ENCODE assay signal across 12 cellular contexts in the genomic region with DNA sequence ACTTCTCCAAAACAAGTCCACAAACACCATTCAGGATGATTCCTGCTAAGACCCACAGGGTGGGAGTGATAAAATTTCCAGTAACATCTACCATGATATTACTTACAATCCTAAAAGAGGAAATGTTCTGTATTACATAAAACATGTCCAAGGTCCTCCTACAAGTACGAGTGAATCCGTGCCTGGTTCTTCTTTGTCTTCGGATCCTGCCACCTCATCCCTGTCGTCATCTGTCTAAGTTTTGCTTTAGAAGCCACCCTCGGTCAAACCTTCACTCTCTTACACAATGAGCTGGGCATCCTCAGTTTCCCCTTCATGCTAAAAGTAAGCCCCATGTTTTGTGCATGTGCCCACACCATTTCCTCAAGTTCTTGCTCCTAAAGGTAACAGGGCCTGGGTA.
"Had no signal": no experiment of that assay in that cellular context is flagged by ENCODE, and none has a peak within 500 bp of the region (broad histone marks: within the 10 kb centered on the region; RNA-seq: fewer than 3 reads in every experiment).

No MANE protein-coding gene starts in this region.

- DNase-seq: activated CD4-positive, alpha-beta T cell treated with anti-CD3 and anti-CD28 coated beads, Interleukin-2, amount 10 ng/mL, durations not matched to agents 7 days and 5 days; activated CD4-positive, CD25-positive, alpha-beta regulatory T cell; activated CD8-positive, alpha-beta memory T cell treated with anti-CD3 and anti-CD28 coated beads for 24 hours; activated naive CD4-positive, alpha-beta T cell treated with anti-CD3 and anti-CD28 coated beads for 36 hours; dermis blood vessel endothelial cell; mucosa of descending colon; natural killer cell; pancreas; stimulated activated CD4-positive, alpha-beta T cell treated with anti-CD3 and anti-CD28 coated beads, Interleukin-12 subunit alpha, Interleukin-12 subunit beta, amount 100 ng/mL, for 4 hours; stimulated activated naive CD4-positive, alpha-beta T cell; substantia nigra; T-helper 17 cell had no signal

- H3K4me3 Mint-ChIP-seq: activated CD4-positive, alpha-beta T cell treated with anti-CD3 and anti-CD28 coated beads, Interleukin-2, amount 10 ng/mL, durations not matched to agents 7 days and 5 days; activated naive CD4-positive, alpha-beta T cell treated with anti-CD3 and anti-CD28 coated beads for 36 hours; natural killer cell; T-helper 17 cell had no signal

- H3K27ac Mint-ChIP-seq: activated CD4-positive, alpha-beta T cell treated with anti-CD3 and anti-CD28 coated beads, Interleukin-2, amount 10 ng/mL, durations not matched to agents 7 days and 5 days; activated naive CD4-positive, alpha-beta T cell treated with anti-CD3 and anti-CD28 coated beads for 36 hours; natural killer cell; T-helper 17 cell had no signal

- H3K27ac ChIP-seq: pancreas had no signal

- H3K4me1 Mint-ChIP-seq: activated CD4-positive, alpha-beta T cell treated with anti-CD3 and anti-CD28 coated beads, Interleukin-2, amount 10 ng/mL, durations not matched to agents 7 days and 5 days; natural killer cell; T-helper 17 cell had no signal

- H3K9me3 Mint-ChIP-seq: activated CD4-positive, alpha-beta T cell treated with anti-CD3 and anti-CD28 coated beads, Interleukin-2, amount 10 ng/mL, durations not matched to agents 7 days and 5 days; activated naive CD4-positive, alpha-beta T cell treated with anti-CD3 and anti-CD28 coated beads for 36 hours; natural killer cell had no signal

- H3K36me3 Mint-ChIP-seq: natural killer cell had no signal

- H3K4me3 ChIP-seq: mucosa of descending colon, pancreas had no signal

- H3K4me1 ChIP-seq: pancreas had no signal

- H3K9me3 ChIP-seq: mucosa of descending colon, pancreas had no signal

- H3K36me3 ChIP-seq: pancreas had no signal

- ATAC-seq: mucosa of descending colon, natural killer cell, pancreas, T-helper 17 cell had no signal

- H3K27me3 ChIP-seq: pancreas had no signal

- H3K27me3 Mint-ChIP-seq: activated CD4-positive, alpha-beta T cell treated with anti-CD3 and anti-CD28 coated beads, Interleukin-2, amount 10 ng/mL, durations not matched to agents 7 days and 5 days; T-helper 17 cell had no signal
